In genomic region chr2:118061135-118061955, GRCh38 we compare ENCODE assay signal across 8 cellular contexts. TPM values are rescaled to one million over a fixed set of nuclear protein-coding genes. Genes with fewer than 3 reads are reported as not detected.
DNase-seq lines count a peak whose midpoint lies in the region; ATAC-seq and TF ChIP-seq lines count a peak whose summit lies in the region.

No MANE protein-coding gene starts in this region.

- ATAC-seq in mucosa of descending colon: peak; percentile 42

- peak; percentile 50; the same call in 1 of the 2 replicates for TF ChIP-seq CTCF in LNCAP (IDR thresholded peaks at IDR 0.05)
- peak; percentile 33 for TF ChIP-seq CTCF in MCF 10A (IDR thresholded peaks at IDR 0.05; ENCODE audit: unreplicated experiment)
- TF ChIP-seq CTCF in mucosa of descending colon (IDR thresholded peaks at IDR 0.05): no peak

- H3K4me1 Mint-ChIP-seq in MCF 10A (ENCODE audit: insufficient read depth, unreplicated experiment): peaks cover 6% of the 10 kb centered on the region
- H3K4me1 Mint-ChIP-seq in activated CD4-positive, alpha-beta T cell treated with anti-CD3 and anti-CD28 coated beads, Interleukin-2, amount 10 ng/mL, durations not matched to agents 24 days and 14 days: peaks cover 7% of the 10 kb centered on the region

- H3K4me3 Mint-ChIP-seq in MCF 10A (ENCODE audit: unreplicated experiment): no peak overlapping the region
- H3K4me3 Mint-ChIP-seq in activated CD4-positive, alpha-beta T cell treated with anti-CD3 and anti-CD28 coated beads, Interleukin-2, amount 10 ng/mL, durations not matched to agents 24 days and 14 days: no peak overlapping the region

- H3K36me3 Mint-ChIP-seq in MCF 10A (ENCODE audit: insufficient read depth, unreplicated experiment): no peaks in the 10 kb centered on the region
- no peaks in the 10 kb centered on the region for H3K36me3 Mint-ChIP-seq in activated CD4-positive, alpha-beta T cell treated with anti-CD3 and anti-CD28 coated beads, Interleukin-2, amount 10 ng/mL, durations not matched to agents 24 days and 14 days (ENCODE audit: low read depth)

- BruUV-seq in MCF 10A (replicated peaks; lab: Mats Ljungman, UMichigan): no TSS peak

- POLR2A ChIA-PET in MCF 10A (lab: Yijun Ruan, JAX): interaction anchor here (1.2 to 1.7 kb wide), 2 partner anchors 14 to 29 kb away, joined by 3 to 8 read pairs; no protein-coding TSS in a partner anchor

- no peak overlapping the region for H3K27ac Mint-ChIP-seq in MCF 10A (ENCODE audit: low read depth, unreplicated experiment)
- H3K27ac Mint-ChIP-seq in activated CD4-positive, alpha-beta T cell treated with anti-CD3 and anti-CD28 coated beads, Interleukin-2, amount 10 ng/mL, durations not matched to agents 24 days and 14 days: no peak overlapping the region

- no peaks in the 10 kb centered on the region for H3K9me3 ChIP-seq in mucosa of descending colon

- H3K9me3 Mint-ChIP-seq in MCF 10A (ENCODE audit: unreplicated experiment): no peaks in the 10 kb centered on the region
- H3K9me3 Mint-ChIP-seq in activated CD4-positive, alpha-beta T cell treated with anti-CD3 and anti-CD28 coated beads, Interleukin-2, amount 10 ng/mL, durations not matched to agents 24 days and 14 days: no peaks in the 10 kb centered on the region

- no peaks in the 10 kb centered on the region for H3K36me3 ChIP-seq in mucosa of descending colon (ENCODE audit: low read depth)

- H3K4me3 ChIP-seq in mucosa of descending colon: no peak overlapping the region

- CTCF ChIA-PET in MCF 10A (lab: Yijun Ruan, JAX): interaction anchor here (0.6 to 9.6 kb wide), 30 partner anchors 10 to 1114 kb away, joined by 3 to 164 read pairs (median 4); no protein-coding TSS in a partner anchor

- DNase-seq in DMS 273 (lab: John Stamatoyannopoulos, UW; ENCODE audit: unreplicated experiment) (peak; percentile 53), DMS 273 treated with DMSO at 0.1 percent for 48 hours (lab: John Stamatoyannopoulos, UW) (no peak), HCEC 1CT (peak; percentile 59), MCF 10A (ENCODE audit: unreplicated experiment) (peak; percentile 87), mucosa of descending colon (peak in 1 of 3 donors; percentile 10), LoVo (ENCODE audit: low spot score) (no peak)
- DNase-seq in activated CD4-positive, alpha-beta T cell treated with anti-CD3 and anti-CD28 coated beads, Interleukin-2, amount 10 ng/mL, durations not matched to agents 24 days and 14 days: no peak

- intact Hi-C loops in MCF 10A (cut with micrococcal nuclease): loop anchor here (1.0 kb wide), 2 partner anchors 14 to 29 kb away; no protein-coding TSS in a partner anchor
- intact Hi-C loops in mucosa of descending colon (cut with DNase I, micrococcal nuclease): loop anchor here in 1 of 2 donors (10.0 kb wide), 1 partner anchor 803 kb away; no protein-coding TSS in a partner anchor
- intact Hi-C loops in activated CD4-positive, alpha-beta T cell treated with anti-CD3 and anti-CD28 coated beads, Interleukin-2, amount 10 ng/mL, durations not matched to agents 24 days and 14 days (cut with micrococcal nuclease): loop anchor here (2.0 kb wide), 1 partner anchor 29 kb away; no protein-coding TSS in a partner anchor

- no peaks in the 10 kb centered on the region for H3K27me3 Mint-ChIP-seq in MCF 10A (ENCODE audit: insufficient read depth, unreplicated experiment)
- H3K27me3 Mint-ChIP-seq in activated CD4-positive, alpha-beta T cell treated with anti-CD3 and anti-CD28 coated beads, Interleukin-2, amount 10 ng/mL, durations not matched to agents 24 days and 14 days: peaks cover 22% of the 10 kb centered on the region

- no peaks in the 10 kb centered on the region for H3K4me1 ChIP-seq in mucosa of descending colon (ENCODE audit: low read depth)

RNA-seq across cellular contexts. Expression of gene INSIG2, which starts 26.9 kb away (rescaled TPM):
- total RNA-seq in MCF 10A (2022): 15.0 and 28.4 TPM in 2 replicates
- total RNA-seq in mucosa of descending colon: 10 to 100 TPM; 14.6 to 27.8 (median 14.8) TPM
- 35.2 and 35.6 TPM in 2 replicates for total RNA-seq in activated CD4-positive, alpha-beta T cell treated with anti-CD3 and anti-CD28 coated beads, Interleukin-2, amount 10 ng/mL, durations not matched to agents 24 days and 14 days

RNA-seq across cellular contexts. Expression of gene CCDC93, which starts 47.5 kb away (rescaled TPM):
- total RNA-seq in MCF 10A (2022): 37.8 and 44.9 TPM in 2 replicates
- total RNA-seq in mucosa of descending colon: 10 to 100 TPM; 42.3 to 55.7 (median 42.6) TPM
- total RNA-seq in activated CD4-positive, alpha-beta T cell treated with anti-CD3 and anti-CD28 coated beads, Interleukin-2, amount 10 ng/mL, durations not matched to agents 24 days and 14 days: 30.3 and 34.4 TPM in 2 replicates

Comparison
In these comparisons a context has a peak if more than half of its experiments do, and no peak if none do; other contexts are left out.
1. DNase-seq: peak in DMS 273 (single experiment), HCEC 1CT (single experiment) and MCF 10A (single experiment); none in DMS 273 treated with DMSO at 0.1 percent for 48 hours (single experiment), activated CD4-positive, alpha-beta T cell treated with anti-CD3 and anti-CD28 coated beads, Interleukin-2, amount 10 ng/mL, durations not matched to agents 24 days and 14 days (single experiment) and LoVo (single experiment).